14 cellular contexts compared by ENCODE assay signal in the genomic region with DNA sequence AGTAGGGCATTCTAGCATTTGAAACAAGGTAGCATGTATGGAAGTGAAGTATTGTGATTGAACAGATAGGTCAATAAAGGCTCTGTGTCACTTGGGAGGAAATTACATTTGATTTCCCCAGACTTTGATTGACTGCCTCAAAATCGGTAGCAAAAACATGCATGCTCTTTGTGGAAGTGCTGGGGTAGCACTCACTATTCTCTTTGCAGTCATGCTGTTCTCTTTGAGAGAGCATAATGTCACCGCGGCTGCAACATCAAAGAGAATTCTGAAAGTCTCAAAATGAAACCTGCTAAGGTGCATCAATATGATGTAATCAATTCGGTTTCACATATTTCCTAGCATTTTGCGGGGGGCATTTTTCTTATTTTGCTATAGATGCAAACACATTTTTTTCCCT.
DNase-seq lines count a peak whose midpoint lies in the region; ATAC-seq and TF ChIP-seq lines count a peak whose summit lies in the region.
"Had no signal": no experiment of that assay in that cellular context is flagged by ENCODE, and none has a peak within 500 bp of the region (broad histone marks: within the 10 kb centered on the region; RNA-seq: fewer than 3 reads in every experiment).

No MANE protein-coding gene starts in this region.

- H3K4me3 Mint-ChIP-seq in activated CD4-positive, alpha-beta T cell treated with anti-CD3 and anti-CD28 coated beads for 36 hours, result no peak overlapping the region
- H3K4me3 Mint-ChIP-seq in activated CD4-positive, alpha-beta T cell treated with anti-CD3 and anti-CD28 coated beads, Interleukin-2, amount 10 ng/mL, durations not matched to agents 7 days and 5 days, result no peak overlapping the region
- no peak overlapping the region for H3K4me3 Mint-ChIP-seq in Calu3 (ENCODE audit: low read depth, unreplicated experiment)
- H3K4me3 Mint-ChIP-seq: endodermal cell; mesothelial cell of epicardium; stimulated activated naive B cell treated with anti-CD40 and anti-IgM and Interleukin-4, amounts not matched to agents 10 μg/mL and 1 μg/mL and 100 μg/mL, for 72 hours had no signal

- H3K4me1 Mint-ChIP-seq in activated CD4-positive, alpha-beta T cell treated with anti-CD3 and anti-CD28 coated beads for 36 hours, result peaks cover 15% of the 10 kb centered on the region
- H3K4me1 Mint-ChIP-seq in activated CD4-positive, alpha-beta T cell treated with anti-CD3 and anti-CD28 coated beads, Interleukin-2, amount 10 ng/mL, durations not matched to agents 7 days and 5 days, result peaks cover 27% of the 10 kb centered on the region
- H3K4me1 Mint-ChIP-seq in Calu3 (ENCODE audit: low read depth, unreplicated experiment), result no peaks in the 10 kb centered on the region
- H3K4me1 Mint-ChIP-seq: endodermal cell had no signal

- no peaks in the 10 kb centered on the region for H3K36me3 ChIP-seq in aorta (ENCODE audit: control insufficient read depth in 1 of 2, insufficient read depth in 2 of 2, low read length in 1 of 2)
- H3K36me3 ChIP-seq: gastrocnemius medialis had no signal

- no peak for TF ChIP-seq CTCF in Calu3 (IDR thresholded peaks at IDR 0.05; ENCODE audit: unreplicated experiment)

- CTCF ChIA-PET in activated CD4-positive, alpha-beta T cell treated with anti-CD3 and anti-CD28 coated beads for 36 hours (lab: Charles Lee), result no interaction called here
- CTCF ChIA-PET in activated CD4-positive, alpha-beta T cell treated with anti-CD3 and anti-CD28 coated beads, Interleukin-2, amount 10 ng/mL, durations not matched to agents 7 days and 5 days (lab: Charles Lee), result no interaction called here
- CTCF ChIA-PET in Calu3 (lab: Charles Lee), result no interaction called here

- no peak overlapping the region for H3K4me3 ChIP-seq in aorta (ENCODE audit: low read length in 2 of 2)
- H3K4me3 ChIP-seq: gastrocnemius medialis had no signal

- no peaks in the 10 kb centered on the region for H3K9me3 Mint-ChIP-seq in activated CD4-positive, alpha-beta T cell treated with anti-CD3 and anti-CD28 coated beads for 36 hours (ENCODE audit: low read depth)
- H3K9me3 Mint-ChIP-seq in activated CD4-positive, alpha-beta T cell treated with anti-CD3 and anti-CD28 coated beads, Interleukin-2, amount 10 ng/mL, durations not matched to agents 7 days and 5 days, result no peaks in the 10 kb centered on the region
- H3K9me3 Mint-ChIP-seq in Calu3 (ENCODE audit: low read depth, unreplicated experiment), result no peaks in the 10 kb centered on the region
- H3K9me3 Mint-ChIP-seq: endodermal cell; mesothelial cell of epicardium; stimulated activated naive B cell treated with anti-CD40 and anti-IgM and Interleukin-4, amounts not matched to agents 10 μg/mL and 1 μg/mL and 100 μg/mL, for 72 hours had no signal

- ATAC-seq in activated CD4-positive, alpha-beta T cell treated with anti-CD3 and anti-CD28 coated beads for 36 hours, result peak; percentile 85
- ATAC-seq in GM21529 (IDR thresholded peaks at IDR 0.05; ENCODE audit: unreplicated experiment) (peak; percentile 50), aorta (ENCODE audit: low FRiP score) (no peak)
- ATAC-seq: gastrocnemius medialis; PC-3; stimulated activated naive B cell treated with anti-CD40 and anti-IgM and Interleukin-4, amounts not matched to agents 10 μg/mL and 1 μg/mL and 100 μg/mL, for 72 hours had no signal

- H3K27ac ChIP-seq in aorta (ENCODE audit: low read depth in 1 of 2, low read length in 2 of 2), result no peak overlapping the region
- H3K27ac ChIP-seq: gastrocnemius medialis had no signal

- H3K36me3 Mint-ChIP-seq in activated CD4-positive, alpha-beta T cell treated with anti-CD3 and anti-CD28 coated beads for 36 hours (ENCODE audit: low read depth), result no peaks in the 10 kb centered on the region
- no peaks in the 10 kb centered on the region for H3K36me3 Mint-ChIP-seq in activated CD4-positive, alpha-beta T cell treated with anti-CD3 and anti-CD28 coated beads, Interleukin-2, amount 10 ng/mL, durations not matched to agents 7 days and 5 days (ENCODE audit: low read depth)
- no peaks in the 10 kb centered on the region for H3K36me3 Mint-ChIP-seq in Calu3 (ENCODE audit: insufficient read depth, unreplicated experiment)
- H3K36me3 Mint-ChIP-seq: mesothelial cell of epicardium; stimulated activated naive B cell treated with anti-CD40 and anti-IgM and Interleukin-4, amounts not matched to agents 10 μg/mL and 1 μg/mL and 100 μg/mL, for 72 hours had no signal

- no TSS peak for BruUV-seq in Calu3 (replicated peaks; lab: Mats Ljungman, UMichigan)

- H3K27me3 Mint-ChIP-seq in activated CD4-positive, alpha-beta T cell treated with anti-CD3 and anti-CD28 coated beads for 36 hours, result peaks cover 7% of the 10 kb centered on the region
- peaks cover 19% of the 10 kb centered on the region for H3K27me3 Mint-ChIP-seq in activated CD4-positive, alpha-beta T cell treated with anti-CD3 and anti-CD28 coated beads, Interleukin-2, amount 10 ng/mL, durations not matched to agents 7 days and 5 days
- H3K27me3 Mint-ChIP-seq in Calu3 (ENCODE audit: unreplicated experiment), result peaks cover 22% of the 10 kb centered on the region

- no peaks in the 10 kb centered on the region for H3K9me3 ChIP-seq in aorta (ENCODE audit: control insufficient read depth, low read length)
- H3K9me3 ChIP-seq: gastrocnemius medialis had no signal

- no peak overlapping the region for H3K27ac Mint-ChIP-seq in activated CD4-positive, alpha-beta T cell treated with anti-CD3 and anti-CD28 coated beads for 36 hours
- peak overlapping the region; percentile 56 for H3K27ac Mint-ChIP-seq in activated CD4-positive, alpha-beta T cell treated with anti-CD3 and anti-CD28 coated beads, Interleukin-2, amount 10 ng/mL, durations not matched to agents 7 days and 5 days
- H3K27ac Mint-ChIP-seq in Calu3 (ENCODE audit: unreplicated experiment), result no peak overlapping the region
- H3K27ac Mint-ChIP-seq: endodermal cell; mesothelial cell of epicardium; stimulated activated naive B cell treated with anti-CD40 and anti-IgM and Interleukin-4, amounts not matched to agents 10 μg/mL and 1 μg/mL and 100 μg/mL, for 72 hours had no signal

- DNase-seq in activated CD4-positive, alpha-beta T cell treated with anti-CD3 and anti-CD28 coated beads for 36 hours, result peak; percentile 56
- no peak for DNase-seq in activated CD4-positive, alpha-beta T cell treated with anti-CD3 and anti-CD28 coated beads for 1 hour
- peak; percentile 60 for DNase-seq in activated CD4-positive, alpha-beta T cell treated with anti-CD3 and anti-CD28 coated beads, Interleukin-2, amount 10 ng/mL, durations not matched to agents 7 days and 5 days
- DNase-seq in stimulated activated CD4-positive, alpha-beta T cell treated with anti-CD3 and anti-CD28 coated beads, Interleukin-2, amount 100 ng/mL, for 4 hours (ENCODE audit: low read depth), result peak; percentile 13
- DNase-seq in aorta (no peak), NOMO-1 (lab: John Stamatoyannopoulos, UW; ENCODE audit: unreplicated experiment in 2 of 2) (no peak), Calu3 (no peak)
- DNase-seq: endodermal cell; gastrocnemius medialis; Karpas-422; PC-3; stimulated activated naive B cell treated with anti-CD40 and anti-IgM and Interleukin-4, amounts not matched to agents 10 μg/mL and 1 μg/mL and 100 μg/mL, for 72 hours had no signal

- 63 to 65% methylated on average over 5 of the region's 5 CpGs for WGBS in aorta, 2 donors

- intact Hi-C loops in activated CD4-positive, alpha-beta T cell treated with anti-CD3 and anti-CD28 coated beads for 36 hours (cut with DNase I, micrococcal nuclease), result no loop called here
- intact Hi-C loops in aorta (cut with DNase I) (loop anchor here in 1 of 2 donors (10.0 kb wide), 1 partner anchor 547 kb away; no protein-coding TSS in a partner anchor), Calu3 (cut with micrococcal nuclease; ENCODE audit: unreplicated experiment) (no loop called here)

- no peaks in the 10 kb centered on the region for H3K4me1 ChIP-seq in aorta (ENCODE audit: control insufficient read depth in 1 of 2, insufficient read depth in 2 of 2, low read length in 2 of 2)

- POLR2A ChIA-PET in activated CD4-positive, alpha-beta T cell treated with anti-CD3 and anti-CD28 coated beads for 36 hours (lab: Charles Lee), result no interaction called here
- POLR2A ChIA-PET in activated CD4-positive, alpha-beta T cell treated with anti-CD3 and anti-CD28 coated beads, Interleukin-2, amount 10 ng/mL, durations not matched to agents 7 days and 5 days (lab: Charles Lee), result no interaction called here

- peaks cover 0 to 1% of the 10 kb centered on the region in 2 donors for H3K27me3 ChIP-seq in aorta (ENCODE audit: control insufficient read depth in 1 of 2, insufficient read depth in 2 of 2, low read length in 1 of 2)
- H3K27me3 ChIP-seq: gastrocnemius medialis had no signal

Comparison
In these comparisons a context has a peak if more than half of its experiments do, and no peak if none do; other contexts are left out.
1. DNase-seq: peak in activated CD4-positive, alpha-beta T cell treated with anti-CD3 and anti-CD28 coated beads for 36 hours (single experiment), activated CD4-positive, alpha-beta T cell treated with anti-CD3 and anti-CD28 coated beads, Interleukin-2, amount 10 ng/mL, durations not matched to agents 7 days and 5 days (single experiment) and stimulated activated CD4-positive, alpha-beta T cell treated with anti-CD3 and anti-CD28 coated beads, Interleukin-2, amount 100 ng/mL, for 4 hours (single experiment); none in activated CD4-positive, alpha-beta T cell treated with anti-CD3 and anti-CD28 coated beads for 1 hour (single experiment), aorta (0 of 2), NOMO-1 (0 of 2) and Calu3 (single experiment).